ENCODE assay signal across 9 cellular contexts in the genomic region with DNA sequence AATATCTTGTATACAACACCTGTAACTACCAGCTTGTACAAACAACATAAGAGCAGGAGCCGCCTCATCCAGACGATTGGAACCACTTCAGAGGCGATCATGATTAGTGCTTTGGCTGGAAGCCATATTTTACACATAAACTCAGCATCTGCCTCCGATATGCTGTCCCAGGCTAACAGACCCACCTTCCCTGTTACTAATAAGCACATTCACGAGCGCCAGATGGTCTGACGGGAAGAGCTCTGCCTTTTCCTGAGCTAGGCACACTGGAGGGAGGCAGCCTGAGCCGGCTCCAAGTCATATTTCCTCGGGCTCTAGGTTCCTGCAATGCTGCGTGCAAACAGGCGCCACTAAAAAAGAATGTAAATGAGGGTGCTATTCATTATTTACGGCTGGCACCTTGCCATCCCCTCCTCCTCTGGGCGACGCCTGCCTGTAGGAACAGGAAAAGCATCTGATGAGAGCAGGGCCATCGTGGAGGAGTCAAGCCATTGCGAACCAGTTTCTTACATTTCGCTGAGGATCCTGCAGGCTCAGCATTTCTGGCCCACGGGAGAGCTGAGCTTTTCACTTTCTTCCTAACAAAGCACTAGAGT.
DNase-seq lines count a peak whose midpoint lies in the region; ATAC-seq, FAIRE-seq and TF ChIP-seq lines count a peak whose summit lies in the region.
"Had no signal": no experiment of that assay in that cellular context is flagged by ENCODE, and none has a peak within 500 bp of the region (broad histone marks: within the 10 kb centered on the region; RNA-seq: fewer than 3 reads in every experiment).

No MANE protein-coding gene starts in this region.

- no peak overlapping the region for H2AFZ ChIP-seq in smooth muscle cell (ENCODE audit: low read depth)

- peak in 2 of 4 experiments; percentile 37 to 49 for TF ChIP-seq CTCF in prostate gland (IDR thresholded peaks at IDR 0.05)
- TF ChIP-seq CTCF in kidney (IDR thresholded peaks at IDR 0.05; ENCODE audit: borderline replicate concordance, extremely low read depth, insufficient read depth): no peak
- no peak for TF ChIP-seq CTCF in GM13976 (IDR thresholded peaks at IDR 0.05; ENCODE audit: borderline replicate concordance, control extremely low read depth, extremely low read depth, insufficient read depth, missing control alignments)
- TF ChIP-seq CTCF in smooth muscle cell (IDR thresholded peaks at IDR 0.05; ENCODE audit: borderline replicate concordance, insufficient read depth, poor library complexity, severe bottlenecking): no peak

- FAIRE-seq in kidney (lab: Jason Lieb, UNC): no peak

- no peaks in the 10 kb centered on the region for H3K79me2 ChIP-seq in smooth muscle cell (ENCODE audit: low read depth)

- DNase-seq in HAP-1 (ENCODE audit: low spot score in 2 of 2) (peak; percentile 68 to 74), NCI-H524 (lab: John Stamatoyannopoulos, UW) (peak; percentile 100), epidermal melanocyte (ENCODE audit: insufficient read length, low spot score) (peak; percentile 36), prostate gland (ENCODE audit: low spot score) (peak; percentile 49), kidney (no peak), GM13976 (ENCODE audit: low spot score) (no peak), smooth muscle cell (lab: John Stamatoyannopoulos, UW; ENCODE audit: unreplicated experiment) (no peak)

- in situ Hi-C loops in HAP-1 (cut with MboI; ENCODE audit: low sequenced_read_pairs) (no loop called here), GM13976 (cut with MboI; ENCODE audit: low sequenced_read_pairs, unreplicated experiment) (no loop called here)

- no peak for TF ChIP-seq POLR2A in prostate gland (IDR thresholded peaks at IDR 0.05)

- 25% methylated on average over 18 of the region's 18 CpGs for WGBS in prostate gland
- WGBS in smooth muscle cell (ENCODE audit: low lambda C conversion rate): 71% methylated on average over 18 of the region's 18 CpGs

- no peaks in the 10 kb centered on the region for H3K36me3 ChIP-seq in HAP-1 (replicated peaks)
- no peaks in the 10 kb centered on the region for H3K36me3 ChIP-seq in prostate gland
- no peaks in the 10 kb centered on the region for H3K36me3 ChIP-seq in kidney (ENCODE audit: control insufficient read depth in 1 of 2, insufficient read depth in 2 of 2, low read length in 2 of 2)
- no peaks in the 10 kb centered on the region for H3K36me3 ChIP-seq in smooth muscle cell (ENCODE audit: low read depth)

- H3K4me3 ChIP-seq in HAP-1: no peak overlapping the region
- no peak overlapping the region for H3K4me3 ChIP-seq in prostate gland
- no peak overlapping the region for H3K4me3 ChIP-seq in kidney (ENCODE audit: low read length in 2 of 2)
- no peak overlapping the region for H3K4me3 ChIP-seq in smooth muscle cell

- no peaks in the 10 kb centered on the region for H4K20me1 ChIP-seq in smooth muscle cell (ENCODE audit: low read depth)

- no peak overlapping the region for H3K4me2 ChIP-seq in smooth muscle cell

- H3K27me3 ChIP-seq in HAP-1 (ENCODE audit: low read depth) (no peaks in the 10 kb centered on the region), prostate gland (replicated peaks; ENCODE audit: insufficient read depth) (no peaks in the 10 kb centered on the region), smooth muscle cell (ENCODE audit: low read depth) (no peaks in the 10 kb centered on the region)

- intact Hi-C loops in prostate gland (cut with DNase I) (no loop called here), kidney (cut with DNase I) (no loop called here)

- no peak overlapping the region for H3K9ac ChIP-seq in kidney (ENCODE audit: low read length in 2 of 2)
- H3K9ac ChIP-seq in smooth muscle cell (ENCODE audit: low read depth): no peak overlapping the region

- no peaks in the 10 kb centered on the region for H3F3A ChIP-seq in smooth muscle cell (ENCODE audit: low read depth)

- no peak for ATAC-seq in GM18511 (IDR thresholded peaks at IDR 0.05; ENCODE audit: unreplicated experiment)
- ATAC-seq: natural killer cell treated with Interleukin-12 subunit alpha and Interleukin-12 subunit beta and Interleukin-15 and Interleukin-18, amount 100 ng/mL, for 72 hours had no signal

- H3K4me1 ChIP-seq in HAP-1 (peaks cover 14% of the 10 kb centered on the region), prostate gland (replicated peaks) (no peaks in the 10 kb centered on the region), kidney (ENCODE audit: control insufficient read depth in 1 of 2, insufficient read depth in 1 of 2, low read depth in 1 of 2, low read length in 2 of 2) (peaks cover 0 to 6% of the 10 kb centered on the region in 2 donors), smooth muscle cell (ENCODE audit: low read depth) (peaks cover 4% of the 10 kb centered on the region)

- no peak overlapping the region for H3K27ac ChIP-seq in prostate gland
- H3K27ac ChIP-seq in kidney (ENCODE audit: low read depth in 2 of 2, low read length in 2 of 2): no peak overlapping the region
- H3K27ac ChIP-seq in smooth muscle cell (ENCODE audit: low read depth): no peak overlapping the region

- 0 out of 2 replicates have a peak, but pooled peaks cover 2% of the 10 kb centered on the region for H3K9me3 ChIP-seq in HAP-1
- H3K9me3 ChIP-seq in prostate gland: no peaks in the 10 kb centered on the region
- no peaks in the 10 kb centered on the region for H3K9me3 ChIP-seq in kidney (ENCODE audit: control insufficient read depth in 1 of 2, low read length in 2 of 2)
- H3K9me3 ChIP-seq in smooth muscle cell (replicated peaks; ENCODE audit: low read depth): no peaks in the 10 kb centered on the region

Comparison
In these comparisons a context has a peak if more than half of its experiments do, and no peak if none do; other contexts are left out.
1. DNase-seq: peak in HAP-1 (2 of 2), NCI-H524 (2 of 2), epidermal melanocyte (single experiment) and prostate gland (single experiment); none in kidney (single experiment), GM13976 (single experiment) and smooth muscle cell (single experiment).